ENCODE assay signal across 8 cellular contexts in genomic region chr11:64238076-64238475, GRCh38. TPM values are rescaled to one million over a fixed set of nuclear protein-coding genes. Genes with fewer than 3 reads are reported as not detected.
DNase-seq lines count a peak whose midpoint lies in the region; ATAC-seq and TF ChIP-seq lines count a peak whose summit lies in the region.

No MANE protein-coding gene starts in this region.

- peaks cover 50% of the 10 kb centered on the region for H3K4me1 Mint-ChIP-seq in activated T-cell treated with anti-CD3 and anti-CD28 coated beads, Interleukin-2, amount 50 U/mL, for 24 hours (ENCODE audit: low read depth)
- peaks cover 20% of the 10 kb centered on the region for H3K4me1 Mint-ChIP-seq in GM23338

- H3F3A ChIP-seq in GM23338 (replicated peaks; ENCODE audit: low read depth) = peaks cover 32% of the 10 kb centered on the region

- TF ChIP-seq POLR2A in suprapubic skin (IDR thresholded peaks at IDR 0.05) = no peak

- H3K27me3 ChIP-seq in left lung = peaks cover 0 to 4% of the 10 kb centered on the region in 2 donors
- no peaks in the 10 kb centered on the region for H3K27me3 ChIP-seq in suprapubic skin
- peaks cover 7% of the 10 kb centered on the region; the same call in 1 of the 2 replicates for H3K27me3 ChIP-seq in GM23338 (ENCODE audit: insufficient read depth)

- H3K27ac Mint-ChIP-seq in activated T-cell treated with anti-CD3 and anti-CD28 coated beads, Interleukin-2, amount 50 U/mL, for 24 hours = peak overlapping the region; percentile 81
- no peak overlapping the region for H3K27ac Mint-ChIP-seq in GM23338

- no peaks in the 10 kb centered on the region for H3K9me2 ChIP-seq in GM23338 (ENCODE audit: insufficient read depth)

- H2AFZ ChIP-seq in GM23338 = no peak overlapping the region

- peaks cover 22 to 80% of the 10 kb centered on the region in 2 donors for H3K4me1 ChIP-seq in left lung
- H3K4me1 ChIP-seq in suprapubic skin = peaks cover 81% of the 10 kb centered on the region
- H3K4me1 ChIP-seq in GM23338 (ENCODE audit: insufficient read depth) = peaks cover 16% of the 10 kb centered on the region; the same call in 1 of the 2 replicates

- WGBS in suprapubic skin = 79% methylated on average over 3 of the region's 9 CpGs

- H3K9me3 ChIP-seq in left lung (no peaks in the 10 kb centered on the region), suprapubic skin (no peaks in the 10 kb centered on the region)

- ATAC-seq in left lung = no peak
- no peak for ATAC-seq in GM23338

- H3K27me3 Mint-ChIP-seq in activated T-cell treated with anti-CD3 and anti-CD28 coated beads, Interleukin-2, amount 50 U/mL, for 24 hours = no peaks in the 10 kb centered on the region
- H3K27me3 Mint-ChIP-seq in GM23338 (ENCODE audit: insufficient read depth, low read depth, poor library complexity) = peaks cover 29% of the 10 kb centered on the region

- no peak overlapping the region for H3K4me2 ChIP-seq in GM23338

- H3K4me3 ChIP-seq in left lung (no peak overlapping the region), suprapubic skin (no peak overlapping the region), GM23338 (no peak overlapping the region)

- H4K20me1 ChIP-seq in GM23338 (replicated peaks; ENCODE audit: insufficient read depth) = no peaks in the 10 kb centered on the region; the same call in 1 of the 2 replicates

- TF ChIP-seq CTCF in left lung (IDR thresholded peaks at IDR 0.05) (no peak), suprapubic skin (IDR thresholded peaks at IDR 0.05) (no peak), GM23338 (conservative IDR thresholded peaks at IDR 0.05; ENCODE audit: low read depth in 2 of 2) (no peak)

- intact Hi-C loops in left lung (cut with DNase I) = no loop called here

- H3K9me3 Mint-ChIP-seq in activated T-cell treated with anti-CD3 and anti-CD28 coated beads, Interleukin-2, amount 50 U/mL, for 24 hours = no peaks in the 10 kb centered on the region
- H3K9me3 Mint-ChIP-seq in GM23338 = no peaks in the 10 kb centered on the region

- H3K27ac ChIP-seq in left lung (peak overlapping the region; percentile 33 to 98), suprapubic skin (peak overlapping the region; percentile 69), GM23338 (ENCODE audit: low read depth) (no peak overlapping the region)

- TF ChIP-seq EP300 in suprapubic skin (IDR thresholded peaks at IDR 0.05) = no peak

- H3K79me2 ChIP-seq in GM23338 (replicated peaks; ENCODE audit: insufficient read depth) = peaks cover 12% of the 10 kb centered on the region

- H3K36me3 Mint-ChIP-seq in activated T-cell treated with anti-CD3 and anti-CD28 coated beads, Interleukin-2, amount 50 U/mL, for 24 hours (ENCODE audit: low read depth) = peaks cover 59% of the 10 kb centered on the region
- peaks cover 11% of the 10 kb centered on the region for H3K36me3 Mint-ChIP-seq in GM23338 (ENCODE audit: low read depth)

- no peak for DNase-seq in activated T-cell treated with anti-CD3 and anti-CD28 coated beads, Interleukin-2, amount 50 U/mL, for 24 hours
- DNase-seq in activated T-cell treated with anti-CD3 and anti-CD28 coated beads for 4 hours = no peak
- peak; percentile 72 for DNase-seq in RPMI8226
- DNase-seq in left lung = peak in 1 of 2 donors; percentile 71
- DNase-seq in suprapubic skin (ENCODE audit: low spot score in 2 of 2) = no peak
- no peak for DNase-seq in SKM-1 treated with dmso at 0.1 percent for 144 hours (lab: John Stamatoyannopoulos, UW; ENCODE audit: unreplicated experiment)
- no peak for DNase-seq in GM23338 (ENCODE audit: low spot score)
- no peak for DNase-seq in GM03348 (ENCODE audit: low spot score)

- H3K36me3 ChIP-seq in left lung (peaks cover 0 to 20% of the 10 kb centered on the region in 2 donors), suprapubic skin (peaks cover 20% of the 10 kb centered on the region), GM23338 (ENCODE audit: insufficient read depth) (no peaks in the 10 kb centered on the region)

- H3K4me3 Mint-ChIP-seq in activated T-cell treated with anti-CD3 and anti-CD28 coated beads, Interleukin-2, amount 50 U/mL, for 24 hours = no peak overlapping the region
- no peak overlapping the region for H3K4me3 Mint-ChIP-seq in GM23338

TF ChIP-seq in GM23338, 12 proteins besides CTCF, POLR2A, EP300 and RAD21:
- no peak for TF ChIP-seq CREB1 (CRISPR knock-in tag; IDR thresholded peaks at IDR 0.05; ENCODE audit: low read depth)
- TF ChIP-seq, protein P1, sequence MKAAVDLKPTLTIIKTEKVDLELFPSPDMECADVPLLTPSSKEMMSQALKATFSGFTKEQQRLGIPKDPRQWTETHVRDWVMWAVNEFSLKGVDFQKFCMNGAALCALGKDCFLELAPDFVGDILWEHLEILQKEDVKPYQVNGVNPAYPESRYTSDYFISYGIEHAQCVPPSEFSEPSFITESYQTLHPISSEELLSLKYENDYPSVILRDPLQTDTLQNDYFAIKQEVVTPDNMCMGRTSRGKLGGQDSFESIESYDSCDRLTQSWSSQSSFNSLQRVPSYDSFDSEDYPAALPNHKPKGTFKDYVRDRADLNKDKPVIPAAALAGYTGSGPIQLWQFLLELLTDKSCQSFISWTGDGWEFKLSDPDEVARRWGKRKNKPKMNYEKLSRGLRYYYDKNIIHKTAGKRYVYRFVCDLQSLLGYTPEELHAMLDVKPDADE (IDR thresholded peaks at IDR 0.05) = no peak

RNA-seq across cellular contexts. Expression of gene FKBP2, which starts 2.8 kb away (rescaled TPM):
- total RNA-seq in left lung (10 to 100 TPM; 61.9 to 66.1 TPM), suprapubic skin (10 to 100 TPM; 43.9 to 64.7 (median 53.4) TPM)
- 31.4 and 35.0 TPM in 2 replicates for total RNA-seq in GM23338 (2014; rRNA removed; shearing (Covaris generic))
- polyA plus RNA-seq in GM23338 (2016; fragmentation: Nextera tagmentation; extraction: Ambion mirVana) = 201 and 221 TPM in 2 replicates

RNA-seq across cellular contexts. Expression of gene VEGFB, which starts 3.7 kb away (rescaled TPM):
- total RNA-seq in left lung = 100 to 1,000 TPM; 107 to 132 TPM
- total RNA-seq in suprapubic skin = 10 to 100 TPM; 56.1 to 75.0 (median 65.5) TPM
- total RNA-seq in GM23338 (2014; rRNA removed; shearing (Covaris generic)) = 24.2 and 25.8 TPM in 2 replicates
- 20.8 and 24.6 TPM in 2 replicates for polyA plus RNA-seq in GM23338 (2016; fragmentation: Nextera tagmentation; extraction: Ambion mirVana)

RNA-seq across cellular contexts. Expression of gene DNAJC4, which starts 7.7 kb away (rescaled TPM):
- total RNA-seq in left lung (10 to 100 TPM; 26.0 to 43.3 TPM), suprapubic skin (10 to 100 TPM; 26.9 to 55.1 (median 37.3) TPM)
- total RNA-seq in GM23338 (2014; rRNA removed; shearing (Covaris generic)) = 7.7 and 10.5 TPM in 2 replicates
- 31.0 and 34.4 TPM in 2 replicates for polyA plus RNA-seq in GM23338 (2016; fragmentation: Nextera tagmentation; extraction: Ambion mirVana)

RNA-seq across cellular contexts. Expression of gene PPP1R14B, which starts 8.7 kb away (rescaled TPM):
- total RNA-seq in left lung = 100 to 1,000 TPM; 154 to 200 TPM
- 100 to 1,000 TPM; 127 to 220 (median 158) TPM for total RNA-seq in suprapubic skin
- total RNA-seq in GM23338 (2014; rRNA removed; shearing (Covaris generic)) = 283 and 315 TPM in 2 replicates
- 250 and 418 TPM in 2 replicates for polyA plus RNA-seq in GM23338 (2016; fragmentation: Nextera tagmentation; extraction: Ambion mirVana)

RNA-seq across cellular contexts. Expression of gene NUDT22, which starts 12.0 kb away (rescaled TPM):
- total RNA-seq in left lung (10 to 100 TPM; 50.6 to 54.3 TPM), suprapubic skin (10 to 100 TPM; 44.5 to 66.1 (median 54.4) TPM)
- 35.1 and 67.0 TPM in 2 replicates for total RNA-seq in GM23338 (2014; rRNA removed; shearing (Covaris generic))
- 31.1 and 33.9 TPM in 2 replicates for polyA plus RNA-seq in GM23338 (2016; fragmentation: Nextera tagmentation; extraction: Ambion mirVana)
